In the genomic region with DNA sequence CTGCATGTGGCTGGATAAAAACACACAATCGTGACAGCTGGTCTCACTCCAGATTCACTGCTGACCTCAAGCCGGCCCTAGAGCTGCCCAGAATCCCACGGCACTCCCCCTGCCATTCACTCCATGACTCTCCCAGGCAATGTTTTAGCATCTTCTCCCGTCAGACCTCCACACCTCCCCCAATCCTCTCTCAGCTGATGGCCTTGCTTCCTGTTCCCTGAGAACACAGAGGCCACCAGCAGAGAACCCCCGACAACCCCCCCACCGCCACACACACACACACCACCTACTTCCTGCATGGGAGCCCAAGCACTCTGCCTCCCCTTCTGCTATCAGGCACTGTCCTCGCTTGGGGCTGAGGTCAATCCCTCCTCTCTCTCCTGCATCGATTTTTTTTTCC, we compare ENCODE assay signal across 12 cellular contexts. TPM values are rescaled to one million over a fixed set of nuclear protein-coding genes. Genes with fewer than 3 reads are reported as not detected.
DNase-seq lines count a peak whose midpoint lies in the region; ATAC-seq and TF ChIP-seq lines count a peak whose summit lies in the region.
"Had no signal": no experiment of that assay in that cellular context is flagged by ENCODE, and none has a peak within 500 bp of the region (broad histone marks: within the 10 kb centered on the region; RNA-seq: fewer than 3 reads in every experiment).

No MANE protein-coding gene starts in this region.

- no peaks in the 10 kb centered on the region for H3K9me3 ChIP-seq in SJSA1 (replicated peaks)
- no peaks in the 10 kb centered on the region for H3K9me3 ChIP-seq in gastrocnemius medialis
- H3K9me3 ChIP-seq: thoracic aorta had no signal

- no peak for TF ChIP-seq POLR2A in gastrocnemius medialis (IDR thresholded peaks at IDR 0.05)

- in situ Hi-C loops in gastrocnemius medialis (cut with MboI; ENCODE audit: low sequenced_read_pairs in 4 of 4): no loop called here

- H3K36me3 ChIP-seq in SJSA1 (peaks cover 79% of the 10 kb centered on the region), gastrocnemius medialis (peaks cover 0 to 55% of the 10 kb centered on the region in 2 donors)

- ATAC-seq in gastrocnemius medialis (no peak), GM18867 (IDR thresholded peaks at IDR 0.05; ENCODE audit: unreplicated experiment) (no peak), SK-N-SH treated with all-trans-retinoic acid at 6 μM for 48 hours (no peak), GM18511 (IDR thresholded peaks at IDR 0.05; ENCODE audit: unreplicated experiment) (no peak)

- no peaks in the 10 kb centered on the region for H3K27me3 ChIP-seq in SJSA1 (replicated peaks)
- no peaks in the 10 kb centered on the region for H3K27me3 ChIP-seq in gastrocnemius medialis

- TF ChIP-seq CTCF in fibroblast of mammary gland (conservative IDR thresholded peaks at IDR 0.05; ENCODE audit: control insufficient read depth, insufficient read depth, low read depth, low read length) (no peak), gastrocnemius medialis (IDR thresholded peaks at IDR 0.05 in 4 of 5, conservative IDR thresholded peaks at IDR 0.05 in 1 of 5) (no peak)

- H3K27ac ChIP-seq in SJSA1 (peak overlapping the region; percentile 40), gastrocnemius medialis (peak overlapping the region; percentile 45 to 99 (median 97))
- H3K27ac ChIP-seq: thoracic aorta had no signal

- DNase-seq in DMS79 treated with DMSO at 0.1 percent for 48 hours (lab: John Stamatoyannopoulos, UW) (peak; percentile 16), DMS79 (lab: John Stamatoyannopoulos, UW) (no peak), SJSA1 (ENCODE audit: low read depth in 1 of 2, low spot score in 2 of 2) (peak; percentile 86 to 89), fibroblast of mammary gland (ENCODE audit: low read depth) (peak; percentile 65), gastrocnemius medialis (no peak)
- DNase-seq: natural killer cell; stimulated activated CD4-positive, alpha-beta T cell treated with anti-CD3 and anti-CD28 coated beads, Interleukin-4, amount 100 ng/mL, for 1 hour had no signal

- no peak overlapping the region for H3K4me3 ChIP-seq in SJSA1
- H3K4me3 ChIP-seq in fibroblast of mammary gland (ENCODE audit: control insufficient read depth, low read depth, low read length): no peak overlapping the region
- H3K4me3 ChIP-seq in gastrocnemius medialis: no peak overlapping the region
- H3K4me3 ChIP-seq: thoracic aorta had no signal

- peaks cover 30% of the 10 kb centered on the region for H3K4me1 ChIP-seq in SJSA1 (replicated peaks)
- H3K4me1 ChIP-seq in gastrocnemius medialis: peaks cover 63 to 67% of the 10 kb centered on the region in 2 donors

- intact Hi-C loops in gastrocnemius medialis (cut with DNase I; ENCODE audit: low total_unique reads): no loop called here

TF ChIP-seq in SK-N-SH treated with all-trans-retinoic acid at 6 μM for 48 hours, 23 proteins besides CTCF, POLR2A, EP300 and RAD21:
- TF ChIP-seq RARB (CRISPR knock-in tag; IDR thresholded peaks at IDR 0.05) (no peak), PATZ1 (CRISPR knock-in tag; IDR thresholded peaks at IDR 0.05; ENCODE audit: borderline replicate concordance) (no peak), TOX (CRISPR knock-in tag; IDR thresholded peaks at IDR 0.05; ENCODE audit: borderline replicate concordance) (no peak), ZC3H10 (CRISPR knock-in tag; IDR thresholded peaks at IDR 0.05) (no peak), CREB5 (CRISPR knock-in tag; IDR thresholded peaks at IDR 0.05; ENCODE audit: low read depth) (no peak), ISL1 (CRISPR knock-in tag; IDR thresholded peaks at IDR 0.05) (no peak), ZFP3 (CRISPR knock-in tag; IDR thresholded peaks at IDR 0.05) (no peak), PPARA (CRISPR knock-in tag; IDR thresholded peaks at IDR 0.05; ENCODE audit: borderline replicate concordance) (no peak), OSR1 (CRISPR knock-in tag; IDR thresholded peaks at IDR 0.05) (no peak), CSDC2 (CRISPR knock-in tag; IDR thresholded peaks at IDR 0.05) (no peak), ZNF70 (CRISPR knock-in tag; IDR thresholded peaks at IDR 0.05) (no peak), ZNF8 (CRISPR knock-in tag; IDR thresholded peaks at IDR 0.05) (no peak), ARNTL (CRISPR knock-in tag; IDR thresholded peaks at IDR 0.05; ENCODE audit: borderline replicate concordance, low read depth) (no peak), TCF4 (CRISPR knock-in tag; IDR thresholded peaks at IDR 0.05; ENCODE audit: borderline replicate concordance) (no peak), BACH2 (CRISPR knock-in tag; IDR thresholded peaks at IDR 0.05; ENCODE audit: borderline replicate concordance) (no peak), GLIS3 (CRISPR knock-in tag; IDR thresholded peaks at IDR 0.05) (no peak)
- TF ChIP-seq, protein P1, sequence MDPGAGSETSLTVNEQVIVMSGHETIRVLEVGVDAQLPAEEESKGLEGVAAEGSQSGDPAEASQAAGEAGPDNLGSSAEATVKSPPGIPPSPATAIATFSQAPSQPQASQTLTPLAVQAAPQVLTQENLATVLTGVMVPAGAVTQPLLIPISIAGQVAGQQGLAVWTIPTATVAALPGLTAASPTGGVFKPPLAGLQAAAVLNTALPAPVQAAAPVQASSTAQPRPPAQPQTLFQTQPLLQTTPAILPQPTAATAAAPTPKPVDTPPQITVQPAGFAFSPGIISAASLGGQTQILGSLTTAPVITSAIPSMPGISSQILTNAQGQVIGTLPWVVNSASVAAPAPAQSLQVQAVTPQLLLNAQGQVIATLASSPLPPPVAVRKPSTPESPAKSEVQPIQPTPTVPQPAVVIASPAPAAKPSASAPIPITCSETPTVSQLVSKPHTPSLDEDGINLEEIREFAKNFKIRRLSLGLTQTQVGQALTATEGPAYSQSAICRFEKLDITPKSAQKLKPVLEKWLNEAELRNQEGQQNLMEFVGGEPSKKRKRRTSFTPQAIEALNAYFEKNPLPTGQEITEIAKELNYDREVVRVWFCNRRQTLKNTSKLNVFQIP (CRISPR knock-in tag; IDR thresholded peaks at IDR 0.05; ENCODE audit: borderline replicate concordance, low read depth): no peak
- TF ChIP-seq, protein P2, sequence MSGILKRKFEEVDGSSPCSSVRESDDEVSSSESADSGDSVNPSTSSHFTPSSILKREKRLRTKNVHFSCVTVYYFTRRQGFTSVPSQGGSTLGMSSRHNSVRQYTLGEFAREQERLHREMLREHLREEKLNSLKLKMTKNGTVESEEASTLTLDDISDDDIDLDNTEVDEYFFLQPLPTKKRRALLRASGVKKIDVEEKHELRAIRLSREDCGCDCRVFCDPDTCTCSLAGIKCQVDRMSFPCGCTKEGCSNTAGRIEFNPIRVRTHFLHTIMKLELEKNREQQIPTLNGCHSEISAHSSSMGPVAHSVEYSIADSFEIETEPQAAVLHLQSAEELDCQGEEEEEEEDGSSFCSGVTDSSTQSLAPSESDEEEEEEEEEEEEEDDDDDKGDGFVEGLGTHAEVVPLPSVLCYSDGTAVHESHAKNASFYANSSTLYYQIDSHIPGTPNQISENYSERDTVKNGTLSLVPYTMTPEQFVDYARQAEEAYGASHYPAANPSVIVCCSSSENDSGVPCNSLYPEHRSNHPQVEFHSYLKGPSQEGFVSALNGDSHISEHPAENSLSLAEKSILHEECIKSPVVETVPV (CRISPR knock-in tag; IDR thresholded peaks at IDR 0.05): no peak
TF ChIP-seq in SK-N-SH treated with all-trans-retinoic acid at 6 μM for 48 hours: peak in this region for 0.

RNA-seq across cellular contexts. Expression of gene TNKS1BP1, which starts 9.3 kb away (rescaled TPM):
- 27.1 and 32.1 TPM in 2 replicates for total RNA-seq in SJSA1 (2014; rRNA removed; shearing (Covaris generic))
- 100 to 1,000 TPM in 3 of 4 donors, 10 to 100 TPM in 1; 98.5 to 165 (median 125) TPM for total RNA-seq in gastrocnemius medialis

RNA-seq across cellular contexts. Expression of gene SSRP1, which starts 20.2 kb away (rescaled TPM):
- total RNA-seq in SJSA1 (2014; rRNA removed; shearing (Covaris generic)): 133 and 186 TPM in 2 replicates
- 100 to 1,000 TPM in 3 of 4 donors, 10 to 100 TPM in 1; 76.6 to 155 (median 137) TPM for total RNA-seq in gastrocnemius medialis

RNA-seq across cellular contexts. Expression of gene P2RX3, which starts 22.7 kb away (rescaled TPM):
- not detected in 2 replicates for total RNA-seq in SJSA1 (2014; rRNA removed; shearing (Covaris generic))
- total RNA-seq in gastrocnemius medialis: not detected
- total RNA-seq: A172, natural killer cell, thoracic aorta had no signal

Comparison
In these comparisons a context has a peak if more than half of its experiments do, and no peak if none do; other contexts are left out.
1. DNase-seq: peak in DMS79 treated with DMSO at 0.1 percent for 48 hours (single experiment), SJSA1 (2 of 2) and fibroblast of mammary gland (single experiment); none in DMS79 (single experiment) and gastrocnemius medialis (0 of 2).